In the genomic region with DNA sequence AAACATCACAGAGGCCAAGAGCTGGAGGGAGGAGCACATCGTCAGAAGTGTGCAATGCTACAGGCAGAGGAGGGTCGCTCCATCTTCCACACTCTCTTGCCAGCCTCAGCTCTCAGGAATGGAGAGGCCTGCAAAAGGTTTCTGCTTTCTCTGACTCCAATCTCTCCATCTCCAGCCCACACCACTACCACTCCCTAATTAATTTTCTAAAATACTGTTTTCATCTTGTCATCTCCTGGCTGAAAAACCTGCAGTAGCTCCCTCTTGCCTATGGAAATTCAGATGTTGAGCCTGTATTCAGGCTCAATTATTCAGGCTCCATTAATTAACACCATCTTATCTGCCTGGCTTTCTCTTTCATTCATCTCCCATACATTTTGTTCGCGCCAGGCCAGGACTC, we compare ENCODE assay signal across 28 cellular contexts.
"Had no signal": no experiment of that assay in that cellular context is flagged by ENCODE, and none has a peak within 500 bp of the region (broad histone marks: within the 10 kb centered on the region; RNA-seq: fewer than 3 reads in every experiment).

No MANE protein-coding gene starts in this region.

- H3K4me1 ChIP-seq: parathyroid adenoma, psoas muscle, spleen, suprapubic skin, testis, transverse colon, upper lobe of right lung, uterus had no signal

- ATAC-seq: natural killer cell; psoas muscle; right cardiac atrium; right lobe of liver; stimulated activated memory B cell treated with anti-CD40 and anti-IgM and Interleukin-4, amounts not matched to agents 10 μg/mL and 1 μg/mL and 100 μg/mL, for 72 hours; stimulated activated naive CD8-positive, alpha-beta T cell treated with anti-CD3 and anti-CD28 coated beads, Interleukin-15, amount 100 ng/mL, for 72 hours; stimulated activated naive CD8-positive, alpha-beta T cell treated with anti-CD3 and anti-CD28 coated beads, Interleukin-15, Interleukin-2, amounts not matched to agents 100 U/mL and 50 U/mL, for 24 hours; upper lobe of right lung had no signal

- H3K27ac ChIP-seq: neural progenitor cell, ovary, parathyroid adenoma, psoas muscle, right lobe of liver, sigmoid colon, spleen, suprapubic skin, testis, tibial artery, transverse colon, upper lobe of right lung had no signal

- H3K4me2 ChIP-seq: neural progenitor cell had no signal

- H2AFZ ChIP-seq: neural progenitor cell, parathyroid adenoma had no signal

- H3K9me3 ChIP-seq: ovary, right lobe of liver, sigmoid colon, spleen, suprapubic skin, testis, tibial artery, transverse colon, upper lobe of right lung, uterus had no signal

- H3K79me2 ChIP-seq: parathyroid adenoma had no signal

- H3K4me3 ChIP-seq: neural progenitor cell, ovary, psoas muscle, right lobe of liver, sigmoid colon, spleen, suprapubic skin, testis, tibial artery, transverse colon, upper lobe of right lung, uterus had no signal

- H3K27me3 ChIP-seq: neural progenitor cell, ovary, right lobe of liver, sigmoid colon, spleen, suprapubic skin, testis, tibial artery, transverse colon, upper lobe of right lung, uterus had no signal

- H3K9ac ChIP-seq: neural progenitor cell, parathyroid adenoma had no signal

- DNase-seq: natural killer cell; occipital lobe; ovary; posterior cingulate gyrus; psoas muscle; right cardiac atrium; right lobe of liver; sigmoid colon; small intestine; spleen; stimulated activated CD4-positive, alpha-beta T cell treated with anti-CD3 and anti-CD28 coated beads, Interleukin-12 subunit alpha, Interleukin-12 subunit beta, amount 100 ng/mL, for 4 hours; stimulated activated CD4-positive, alpha-beta T cell treated with anti-CD3 and anti-CD28 coated beads, Interleukin-1b, Interleukin-23, amount 100 ng/mL, for 48 hours; stimulated activated CD4-positive, alpha-beta T cell treated with anti-CD3 and anti-CD28 coated beads, Interleukin-4, amount 100 ng/mL, for 1 hour; stimulated activated CD4-positive, alpha-beta T cell treated with anti-CD3 and anti-CD28 coated beads, Interleukin-4, amount 100 ng/mL, for 4 hours; stimulated activated CD8-positive, alpha-beta memory T cell treated with anti-CD3 and anti-CD28 coated beads, Interleukin-4, amount 100 ng/mL, for 48 hours; stimulated activated naive CD4-positive, alpha-beta T cell; stimulated activated naive CD8-positive, alpha-beta T cell treated with anti-CD3 and anti-CD28 coated beads, Interleukin-15, amount 100 ng/mL, for 72 hours; stimulated activated naive CD8-positive, alpha-beta T cell treated with anti-CD3 and anti-CD28 coated beads, Interleukin-15, Interleukin-2, amounts not matched to agents 100 U/mL and 50 U/mL, for 24 hours; substantia nigra; testis; tibial artery; transverse colon; upper lobe of right lung had no signal

- H3K36me3 ChIP-seq: neural progenitor cell, ovary, right lobe of liver, sigmoid colon, spleen, suprapubic skin, tibial artery, transverse colon, upper lobe of right lung, uterus had no signal
